1 cellular context compared by ENCODE assay signal in genomic region chr5:113513384-113514262, GRCh38.
A peak's percentile ranks its signal among the peaks of the same experiment; 100 is the strongest.
TF ChIP-seq lines count a peak whose summit lies in the region.

Gene YTHDC2 (plus strand): TSS chr5:113513694. CDS start chr5:113513896, 202 bp downstream.

TF ChIP-seq in HCT116, 20 proteins besides CTCF, POLR2A, EP300 and RAD21 (continued from another document):
- TF ChIP-seq CEBPB (IDR thresholded peaks at IDR 0.05; ENCODE audit: low read depth) (no peak), ZNF274 (IDR thresholded peaks at IDR 0.05; ENCODE audit: low read depth, low read length) (no peak), EZH2 (IDR thresholded peaks at IDR 0.05) (no peak), POLR2AphosphoS5 (IDR thresholded peaks at IDR 0.05; ENCODE audit: low read depth, low read length) (peak; percentile 98), JUND (IDR thresholded peaks at IDR 0.05) (0 out of 2 replicates have a peak, but pooled peaks have one; percentile 50)
TF ChIP-seq in HCT116: peak in this region for 8.
